ENCODE assay signal across 35 cellular contexts in genomic region chr10:63837043-63837442, GRCh38.
"Had no signal": no experiment of that assay in that cellular context is flagged by ENCODE, and none has a peak within 500 bp of the region (broad histone marks: within the 10 kb centered on the region; RNA-seq: fewer than 3 reads in every experiment).

No MANE protein-coding gene starts in this region.

- FAIRE-seq: astrocyte, colon, TTC549 had no signal

- H3K4me3 ChIP-seq: adrenal gland, body of pancreas, breast epithelium had no signal

- H3K9me3 ChIP-seq: adrenal gland, body of pancreas, breast epithelium had no signal

- DNase-seq: activated CD4-positive, alpha-beta memory T cell treated with anti-CD3 and anti-CD28 coated beads for 36 hours; activated CD4-positive, alpha-beta T cell treated with anti-CD3 and anti-CD28 coated beads for 1 hour; activated CD4-positive, alpha-beta T cell treated with anti-CD3 and anti-CD28 coated beads for 36 hours; activated CD4-positive, alpha-beta T cell treated with anti-CD3 and anti-CD28 coated beads for 48 hours; activated CD4-positive, alpha-beta T cell treated with anti-CD3 and anti-CD28 coated beads, Interleukin-2, amount 10 ng/mL, durations not matched to agents 7 days and 5 days; activated CD4-positive, CD25-positive, alpha-beta regulatory T cell; activated CD8-positive, alpha-beta memory T cell treated with anti-CD3 and anti-CD28 coated beads, Interleukin-2, amount 50 U/mL, for 4 hours; activated CD8-positive, alpha-beta T cell treated with anti-CD3 and anti-CD28 coated beads for 36 hours; activated effector memory CD4-positive, alpha-beta T cell treated with anti-CD3 and anti-CD28 coated beads, Interleukin-2, amount 50 U/mL, for 16 hours; activated gamma-delta T cell treated with Interleukin-2 at 50 U/mL for 16 hours; activated naive CD4-positive, alpha-beta T cell; activated naive CD4-positive, alpha-beta T cell treated with anti-CD3 and anti-CD28 coated beads for 36 hours; activated naive CD4-positive, alpha-beta T cell treated with anti-CD3 and anti-CD28 coated beads, Interleukin-2, amount 50 U/mL, for 16 hours; activated naive CD8-positive, alpha-beta T cell treated with anti-CD3 and anti-CD28 coated beads for 36 hours; activated T-cell treated with anti-CD3 and anti-CD28 coated beads for 4 hours; activated T-cell treated with anti-CD3 and anti-CD28 coated beads, Interleukin-2, amount 50 U/mL, for 1 hour; activated T-cell treated with anti-CD3 and anti-CD28 coated beads, Interleukin-2, amount 50 U/mL, for 4 hours; activated T-cell treated with anti-CD3 and anti-CD28 coated beads, Interleukin-2, amount 50 U/mL, for 72 hours; adrenal gland; amniotic stem cell; aorta; body of pancreas; brain microvascular endothelial cell; central memory CD4-positive, alpha-beta T cell; T-helper 2 cell; T-helper 9 cell; WERI-Rb-1 had no signal

- H3K27me3 ChIP-seq: adrenal gland, body of pancreas, breast epithelium had no signal

- H3K27ac ChIP-seq: adrenal gland, body of pancreas, brain microvascular endothelial cell, breast epithelium, WERI-Rb-1 had no signal

- ATAC-seq: activated CD4-positive, alpha-beta T cell treated with anti-CD3 and anti-CD28 coated beads for 36 hours; activated CD4-positive, CD25-positive, alpha-beta regulatory T cell treated with anti-CD3 and anti-CD28 coated beads, Interleukin-2, amount 50 U/mL, for 24 hours; activated CD8-positive, alpha-beta T cell treated with anti-CD3 and anti-CD28 coated beads for 36 hours; activated naive CD4-positive, alpha-beta T cell treated with anti-CD3 and anti-CD28 coated beads, Interleukin-2, amount 50 U/mL, for 72 hours; activated T-cell treated with anti-CD3 and anti-CD28 coated beads, Interleukin-2, amount 50 U/mL, for 4 hours; activated T-cell treated with anti-CD3 and anti-CD28 coated beads, Interleukin-2, amount 50 U/mL, for 72 hours; activated T-helper 17 cell treated with anti-CD3 and anti-CD28 coated beads, Interleukin-2, amount 50 U/mL, for 72 hours; body of pancreas; WTC11 had no signal

- H3K36me3 ChIP-seq: adrenal gland, brain microvascular endothelial cell, breast epithelium, WERI-Rb-1 had no signal

- H3K4me1 ChIP-seq: adrenal gland, body of pancreas, breast epithelium had no signal
